In the genomic region with DNA sequence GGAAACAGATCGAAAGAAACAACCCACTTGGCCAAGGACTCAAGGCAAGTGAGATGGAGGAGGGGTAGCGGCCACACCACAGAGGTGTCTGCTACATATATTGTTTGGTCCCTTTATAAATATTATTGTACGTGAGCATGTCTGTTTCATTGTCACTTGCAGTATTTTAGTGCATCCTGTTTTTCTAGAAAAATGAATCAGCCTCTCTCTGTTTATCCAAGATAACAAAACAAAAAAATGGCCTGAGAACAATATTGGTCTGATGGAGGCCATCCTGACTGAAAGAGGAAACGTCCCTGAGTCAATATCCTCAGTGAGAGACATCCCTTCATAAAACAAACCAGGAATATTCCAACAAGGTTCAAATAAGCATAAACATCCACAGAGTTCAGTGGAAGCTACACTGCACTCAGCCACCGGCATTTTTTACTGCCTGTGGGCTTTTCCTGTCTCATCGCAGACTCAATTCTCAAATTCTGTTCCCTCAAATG, we compare ENCODE assay signal across 15 cellular contexts. TPM values are rescaled to one million over a fixed set of nuclear protein-coding genes. Genes with fewer than 3 reads are reported as not detected.
DNase-seq lines count a peak whose midpoint lies in the region; ATAC-seq, FAIRE-seq and TF ChIP-seq lines count a peak whose summit lies in the region.
"Had no signal": no experiment of that assay in that cellular context is flagged by ENCODE, and none has a peak within 500 bp of the region (broad histone marks: within the 10 kb centered on the region; RNA-seq: fewer than 3 reads in every experiment).

No MANE protein-coding gene starts in this region.

- FAIRE-seq in A549 (lab: Jason Lieb, UNC), result no peak
- FAIRE-seq: GM12878 had no signal

- no peak for TF ChIP-seq POLR2A in A549 (IDR thresholded peaks at IDR 0.05; ENCODE audit: low read length)

- H3K27me3 ChIP-seq in SJSA1 (replicated peaks), result no peaks in the 10 kb centered on the region

- H3K4me3 Mint-ChIP-seq in osteocyte (ENCODE audit: unreplicated experiment), result peak overlapping the region; percentile 30
- H3K4me3 Mint-ChIP-seq: activated CD4-positive, alpha-beta T cell treated with anti-CD3 and anti-CD28 coated beads, Interleukin-2, amount 10 ng/mL, durations not matched to agents 24 days and 14 days; T-helper 1 cell treated with Interleukin-12 subunit alpha and Interleukin-12 subunit beta and Interleukin-4 antibody, amounts not matched to agents 30 μg/mL and 1 μg/mL, for 36 hours; type B pancreatic cell had no signal

- H3K9me3 Mint-ChIP-seq in osteocyte (ENCODE audit: unreplicated experiment), result no peaks in the 10 kb centered on the region
- H3K9me3 Mint-ChIP-seq: activated CD4-positive, alpha-beta T cell treated with anti-CD3 and anti-CD28 coated beads, Interleukin-2, amount 10 ng/mL, durations not matched to agents 24 days and 14 days; naive B cell; T-helper 1 cell treated with Interleukin-12 subunit alpha and Interleukin-12 subunit beta and Interleukin-4 antibody, amounts not matched to agents 30 μg/mL and 1 μg/mL, for 36 hours had no signal

- H3K36me3 Mint-ChIP-seq in osteocyte (ENCODE audit: unreplicated experiment), result peaks cover 7% of the 10 kb centered on the region
- H3K36me3 Mint-ChIP-seq: naive B cell had no signal

- TF ChIP-seq EP300 in A549 (IDR thresholded peaks at IDR 0.05), result no peak

- H3K4me1 Mint-ChIP-seq in osteocyte (ENCODE audit: unreplicated experiment), result peaks cover 72% of the 10 kb centered on the region
- H3K4me1 Mint-ChIP-seq: naive B cell had no signal

- H3K4me1 ChIP-seq in A549 (peaks cover 93% of the 10 kb centered on the region), SJSA1 (replicated peaks) (peaks cover 58% of the 10 kb centered on the region)

- H3K9me3 ChIP-seq in A549 (no peaks in the 10 kb centered on the region), SJSA1 (replicated peaks) (no peaks in the 10 kb centered on the region)

- peak overlapping the region; percentile 88 for H3K27ac Mint-ChIP-seq in osteocyte (ENCODE audit: unreplicated experiment)
- H3K27ac Mint-ChIP-seq: activated CD4-positive, alpha-beta T cell treated with anti-CD3 and anti-CD28 coated beads, Interleukin-2, amount 10 ng/mL, durations not matched to agents 24 days and 14 days; T-helper 1 cell treated with Interleukin-12 subunit alpha and Interleukin-12 subunit beta and Interleukin-4 antibody, amounts not matched to agents 30 μg/mL and 1 μg/mL, for 36 hours; type B pancreatic cell had no signal

- WGBS in A549 (ENCODE audit: missing lambda C conversion rate), result 51% methylated on average over 6 of the region's 6 CpGs

- no peak for TF ChIP-seq RAD21 in A549 (conservative IDR thresholded peaks at IDR 0.05 in 1 of 2, IDR thresholded peaks at IDR 0.05 in 1 of 2)

- DNase-seq in A549 (ENCODE audit: low read depth in 1 of 2, low spot score in 1 of 2) (no peak), SJSA1 (ENCODE audit: low read depth in 1 of 2, low spot score in 2 of 2) (peak in 1 of 2 experiments; percentile 80), fibroblast of pulmonary artery (ENCODE audit: low read depth) (peak; percentile 79), osteocyte (ENCODE audit: extremely low spot score, unreplicated experiment) (no peak), activated gamma-delta T cell treated with Interleukin-2 at 50 U/mL for 16 hours (no peak), NCI-H446 (lab: John Stamatoyannopoulos, UW) (no peak)
- DNase-seq in stimulated activated CD8-positive, alpha-beta memory T cell treated with anti-CD3 and anti-CD28 coated beads, Interleukin-4, amount 100 ng/mL, for 48 hours, result no peak
- DNase-seq: activated CD4-positive, alpha-beta T cell treated with anti-CD3 and anti-CD28 coated beads, Interleukin-2, amount 10 ng/mL, durations not matched to agents 24 days and 14 days; DMS79 treated with DMSO at 0.1 percent for 48 hours; naive B cell; PC-9 had no signal

- H3K4me2 ChIP-seq in A549, result peak overlapping the region; percentile 59
- H3K4me2 ChIP-seq: PC-9 had no signal

- H3K4me3 ChIP-seq in A549 (no peak overlapping the region), SJSA1 (no peak overlapping the region), fibroblast of pulmonary artery (replicated peaks; ENCODE audit: low read depth, low read length) (peak overlapping the region; percentile 1)
- H3K4me3 ChIP-seq: GM12878, PC-9 had no signal

- CTCF ChIA-PET in A549 (lab: Yijun Ruan, JAX), result interaction anchor here (1.0 to 1.6 kb wide), 2 partner anchors 46 to 101 kb away, joined by 3 read pairs; no protein-coding TSS in a partner anchor

- H3K27me3 Mint-ChIP-seq in osteocyte (ENCODE audit: unreplicated experiment), result no peaks in the 10 kb centered on the region
- H3K27me3 Mint-ChIP-seq: type B pancreatic cell had no signal

- POLR2A ChIA-PET in A549 (lab: Yijun Ruan, JAX), result interaction anchor here (0.9 kb wide), 1 partner anchor 42 kb away, joined by 6 read pairs; a partner anchor contains a TSS

- peak overlapping the region; percentile 43 to 77; a peak in 5 of 6 replicates for H3K27ac ChIP-seq in A549
- peak overlapping the region; percentile 70 for H3K27ac ChIP-seq in SJSA1
- H3K27ac ChIP-seq: PC-9 had no signal

- ATAC-seq in A549, result no peak
- no peak for ATAC-seq in HG03432 (IDR thresholded peaks at IDR 0.05; ENCODE audit: unreplicated experiment)
- ATAC-seq: GM12878 had no signal

- H3K36me3 ChIP-seq in SJSA1, result peaks cover 12% of the 10 kb centered on the region; the same call in 1 of the 2 replicates

- TF ChIP-seq CTCF in A549 (IDR thresholded peaks at IDR 0.05), result no peak
- TF ChIP-seq CTCF in fibroblast of pulmonary artery (IDR thresholded peaks at IDR 0.05; ENCODE audit: low read length, missing control alignments), result no peak
- TF ChIP-seq CTCF in osteocyte (IDR thresholded peaks at IDR 0.05), result no peak

TF ChIP-seq in A549, 52 proteins besides CTCF, POLR2A, EP300 and RAD21:
- TF ChIP-seq NR3C1 (IDR thresholded peaks at IDR 0.05) (no peak), EHMT2 (IDR thresholded peaks at IDR 0.05; ENCODE audit: low read depth) (no peak), RNF2 (IDR thresholded peaks at IDR 0.05; ENCODE audit: borderline replicate concordance, low read depth) (no peak), CHD2 (IDR thresholded peaks at IDR 0.05; ENCODE audit: low read length, partially characterized antibody) (no peak), FOSB (CRISPR knock-in tag; IDR thresholded peaks at IDR 0.05) (no peak), RFX5 (IDR thresholded peaks at IDR 0.05) (no peak), CBX8 (IDR thresholded peaks at IDR 0.05) (no peak), HOXA7 (CRISPR knock-in tag; IDR thresholded peaks at IDR 0.05) (no peak), HDAC2 (IDR thresholded peaks at IDR 0.05) (no peak)
- TF ChIP-seq, protein P1, sequence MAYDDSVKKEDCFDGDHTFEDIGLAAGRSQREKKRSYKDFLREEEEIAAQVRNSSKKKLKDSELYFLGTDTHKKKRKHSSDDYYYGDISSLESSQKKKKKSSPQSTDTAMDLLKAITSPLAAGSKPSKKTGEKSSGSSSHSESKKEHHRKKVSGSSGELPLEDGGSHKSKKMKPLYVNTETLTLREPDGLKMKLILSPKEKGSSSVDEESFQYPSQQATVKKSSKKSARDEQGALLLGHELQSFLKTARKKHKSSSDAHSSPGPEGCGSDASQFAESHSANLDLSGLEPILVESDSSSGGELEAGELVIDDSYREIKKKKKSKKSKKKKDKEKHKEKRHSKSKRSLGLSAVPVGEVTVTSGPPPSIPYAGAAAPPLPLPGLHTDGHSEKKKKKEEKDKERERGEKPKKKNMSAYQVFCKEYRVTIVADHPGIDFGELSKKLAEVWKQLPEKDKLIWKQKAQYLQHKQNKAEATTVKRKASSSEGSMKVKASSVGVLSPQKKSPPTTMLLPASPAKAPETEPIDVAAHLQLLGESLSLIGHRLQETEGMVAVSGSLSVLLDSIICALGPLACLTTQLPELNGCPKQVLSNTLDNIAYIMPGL (CRISPR knock-in tag; IDR thresholded peaks at IDR 0.05; ENCODE audit: borderline replicate concordance), result no peak

RNA-seq across cellular contexts. Expression of a gene that starts 42.0 kb away (rescaled TPM):
- polyA plus RNA-seq in A549 (2011; rRNA removed), result 164 and 216 TPM in 2 replicates
- 83.5 and 88.4 TPM in 2 replicates for polyA plus RNA-seq in A549 (2012; cell fraction: cytosol; rRNA removed)
- 88.2 and 134 TPM in 2 replicates for polyA plus RNA-seq in A549 (2012; cell fraction: nucleus; rRNA removed)
- 93.9 to 103 TPM (median 99.7 TPM) in 3 replicates for polyA plus RNA-seq in A549 (2017; fragmentation: RNase III; extraction: RNeasy Plus Mini Kit Qiagen cat#74134 plus additional on column Dnase treatment)
- 192 and 265 TPM in 2 replicates for polyA minus RNA-seq in A549 (2011; rRNA and poly(A)+ RNA removed)
- total RNA-seq in SJSA1 (2014; rRNA removed; shearing (Covaris generic)), result 31.5 and 43.0 TPM in 2 replicates
- total RNA-seq in osteocyte, result 116 and 120 TPM in 2 replicates
